Comparison of ENCODE assay signal across 32 cellular contexts in genomic region chr12:62646566-62646965, GRCh38.
"Had no signal": no experiment of that assay in that cellular context is flagged by ENCODE, and none has a peak within 500 bp of the region (broad histone marks: within the 10 kb centered on the region; RNA-seq: fewer than 3 reads in every experiment).

No MANE protein-coding gene starts in this region.

- DNase-seq: activated CD4-positive, alpha-beta memory T cell treated with anti-CD3 and anti-CD28 coated beads, Interleukin-2, amount 10 ng/mL, durations not matched to agents 7 days and 5 days; activated CD4-positive, alpha-beta T cell treated with anti-CD3 and anti-CD28 coated beads for 1 hour; activated CD4-positive, alpha-beta T cell treated with anti-CD3 and anti-CD28 coated beads for 48 hours; activated CD4-positive, CD25-positive, alpha-beta regulatory T cell; activated CD8-positive, alpha-beta memory T cell treated with anti-CD3 and anti-CD28 coated beads for 24 hours; activated CD8-positive, alpha-beta memory T cell treated with anti-CD3 and anti-CD28 coated beads, Interleukin-2, amount 10 ng/mL, durations not matched to agents 7 days and 5 days; activated CD8-positive, alpha-beta memory T cell treated with anti-CD3 and anti-CD28 coated beads, Interleukin-2, amount 50 U/mL, for 48 hours; activated effector memory CD4-positive, alpha-beta T cell treated with Interleukin-2 at 50 U/mL for 16 hours; activated naive CD4-positive, alpha-beta T cell treated with anti-CD3 and anti-CD28 coated beads, Interleukin-2, amount 10 ng/mL, durations not matched to agents 7 days and 5 days; activated naive CD8-positive, alpha-beta T cell treated with anti-CD3 and anti-CD28 coated beads, Interleukin-2, amount 50 U/mL, for 24 hours; activated T-cell treated with anti-CD3 and anti-CD28 coated beads, Interleukin-2, amount 50 U/mL, for 48 hours; aorta; brain microvascular endothelial cell; Kasumi-1; KG1; MG63; MV-4-11; NCI-H1092; NCI-H1436 treated with DMSO at 0.1 percent for 48 hours; NCI-H1694 treated with DMSO at 0.1 percent for 48 hours; NCI-H2029; NCI-H345; NCI-H524 treated with DMSO at 0.1 percent for 48 hours; PC-3; Peyer's patch; RPMI8226; SHP77 treated with DMSO at 0.1 percent for 48 hours; T-helper 1 cell; T1000; WERI-Rb-1 had no signal

- H3K4me1 ChIP-seq: Peyer's patch had no signal

- H3K27ac Mint-ChIP-seq: activated CD4-positive, alpha-beta memory T cell treated with anti-CD3 and anti-CD28 coated beads, Interleukin-2, amount 10 ng/mL, durations not matched to agents 7 days and 5 days; activated CD8-positive, alpha-beta memory T cell treated with anti-CD3 and anti-CD28 coated beads, Interleukin-2, amount 10 ng/mL, durations not matched to agents 7 days and 5 days; activated naive CD4-positive, alpha-beta T cell treated with anti-CD3 and anti-CD28 coated beads, Interleukin-2, amount 10 ng/mL, durations not matched to agents 7 days and 5 days; activated naive CD8-positive, alpha-beta T cell; activated naive CD8-positive, alpha-beta T cell treated with anti-CD3 and anti-CD28 coated beads, Interleukin-2, amount 50 U/mL, for 24 hours had no signal

- H3K27me3 Mint-ChIP-seq: activated CD4-positive, alpha-beta memory T cell treated with anti-CD3 and anti-CD28 coated beads, Interleukin-2, amount 10 ng/mL, durations not matched to agents 7 days and 5 days; activated naive CD4-positive, alpha-beta T cell treated with anti-CD3 and anti-CD28 coated beads, Interleukin-2, amount 10 ng/mL, durations not matched to agents 7 days and 5 days; activated naive CD8-positive, alpha-beta T cell; activated naive CD8-positive, alpha-beta T cell treated with anti-CD3 and anti-CD28 coated beads, Interleukin-2, amount 50 U/mL, for 24 hours had no signal

- H3K9me3 Mint-ChIP-seq: activated CD4-positive, alpha-beta memory T cell treated with anti-CD3 and anti-CD28 coated beads, Interleukin-2, amount 10 ng/mL, durations not matched to agents 7 days and 5 days; activated naive CD4-positive, alpha-beta T cell treated with anti-CD3 and anti-CD28 coated beads, Interleukin-2, amount 10 ng/mL, durations not matched to agents 7 days and 5 days; activated naive CD8-positive, alpha-beta T cell treated with anti-CD3 and anti-CD28 coated beads, Interleukin-2, amount 50 U/mL, for 24 hours had no signal

- H3K27me3 ChIP-seq: brain microvascular endothelial cell, MG63, Peyer's patch had no signal

- ATAC-seq: activated CD8-positive, alpha-beta memory T cell treated with anti-CD3 and anti-CD28 coated beads, Interleukin-2, amount 10 ng/mL, durations not matched to agents 7 days and 5 days; activated naive CD8-positive, alpha-beta T cell treated with anti-CD3 and anti-CD28 coated beads, Interleukin-2, amount 50 U/mL, for 24 hours; PC-3; SK-N-SH treated with all-trans-retinoic acid at 6 μM for 48 hours had no signal

- H3K9me3 ChIP-seq: MG63, Peyer's patch had no signal

- H3K4me3 Mint-ChIP-seq: activated CD4-positive, alpha-beta memory T cell treated with anti-CD3 and anti-CD28 coated beads, Interleukin-2, amount 10 ng/mL, durations not matched to agents 7 days and 5 days; activated CD8-positive, alpha-beta memory T cell treated with anti-CD3 and anti-CD28 coated beads, Interleukin-2, amount 10 ng/mL, durations not matched to agents 7 days and 5 days; activated naive CD4-positive, alpha-beta T cell treated with anti-CD3 and anti-CD28 coated beads, Interleukin-2, amount 10 ng/mL, durations not matched to agents 7 days and 5 days; activated naive CD8-positive, alpha-beta T cell; activated naive CD8-positive, alpha-beta T cell treated with anti-CD3 and anti-CD28 coated beads, Interleukin-2, amount 50 U/mL, for 24 hours had no signal

- H3K4me3 ChIP-seq: MG63, Peyer's patch had no signal

- H3K36me3 ChIP-seq: brain microvascular endothelial cell, MG63, Peyer's patch had no signal

- H3K36me3 Mint-ChIP-seq: activated CD8-positive, alpha-beta memory T cell treated with anti-CD3 and anti-CD28 coated beads, Interleukin-2, amount 10 ng/mL, durations not matched to agents 7 days and 5 days; activated naive CD4-positive, alpha-beta T cell treated with anti-CD3 and anti-CD28 coated beads, Interleukin-2, amount 10 ng/mL, durations not matched to agents 7 days and 5 days; activated naive CD8-positive, alpha-beta T cell had no signal

- H3K27ac ChIP-seq: brain microvascular endothelial cell, Peyer's patch, WERI-Rb-1 had no signal
